In the genomic region with DNA sequence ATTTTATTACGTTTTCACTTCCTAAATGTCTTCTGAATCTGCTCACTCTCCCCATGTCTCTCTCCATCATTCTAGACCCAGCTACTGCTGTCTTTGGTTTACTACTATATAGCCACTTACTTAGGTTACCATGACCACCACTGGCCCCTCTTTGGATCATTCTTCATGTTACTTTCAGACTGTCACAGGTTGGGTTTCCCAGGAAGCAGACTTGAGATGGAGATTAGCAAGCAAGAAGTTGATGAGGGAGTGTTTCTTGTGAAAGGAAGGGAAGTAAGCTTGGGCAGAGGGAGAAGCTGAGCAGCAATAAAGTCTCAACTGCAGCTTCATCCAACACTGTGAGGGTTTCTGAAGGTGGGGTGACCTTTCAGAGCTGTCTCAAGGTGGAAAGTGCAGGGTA, we compare ENCODE assay signal across 2 cellular contexts.
TF ChIP-seq lines count a peak whose summit lies in the region.

No MANE protein-coding gene starts in this region.

TF ChIP-seq in H1, 55 proteins besides CTCF, POLR2A, EP300 and RAD21:
- TF ChIP-seq NRF1 (IDR thresholded peaks at IDR 0.05; ENCODE audit: low read depth, low read length) (no peak), CBX5 (IDR thresholded peaks at IDR 0.05; ENCODE audit: low read depth, low read length) (no peak), CEBPB (IDR thresholded peaks at IDR 0.05; ENCODE audit: low read depth, low read length) (no peak)

TF ChIP-seq in SK-N-SH, 30 proteins besides CTCF, POLR2A, EP300 and RAD21:
- TF ChIP-seq FOSL2 (IDR thresholded peaks at IDR 0.05; ENCODE audit: borderline replicate concordance, low read depth) (no peak), FOXM1 (IDR thresholded peaks at IDR 0.05; ENCODE audit: low read depth) (no peak), EZH2phosphoT487 (IDR thresholded peaks at IDR 0.05; ENCODE audit: borderline replicate concordance, low read depth) (no peak), POLR2AphosphoS5 (IDR thresholded peaks at IDR 0.05; ENCODE audit: low read depth, low read length) (no peak), TAF1 (IDR thresholded peaks at IDR 0.05; ENCODE audit: borderline replicate concordance, low read depth, low read length) (no peak), TEAD4 (IDR thresholded peaks at IDR 0.05; ENCODE audit: borderline replicate concordance, insufficient read depth) (no peak), RXRA (IDR thresholded peaks at IDR 0.05; ENCODE audit: borderline replicate concordance, low read depth) (no peak)
- TF ChIP-seq, protein P1, sequence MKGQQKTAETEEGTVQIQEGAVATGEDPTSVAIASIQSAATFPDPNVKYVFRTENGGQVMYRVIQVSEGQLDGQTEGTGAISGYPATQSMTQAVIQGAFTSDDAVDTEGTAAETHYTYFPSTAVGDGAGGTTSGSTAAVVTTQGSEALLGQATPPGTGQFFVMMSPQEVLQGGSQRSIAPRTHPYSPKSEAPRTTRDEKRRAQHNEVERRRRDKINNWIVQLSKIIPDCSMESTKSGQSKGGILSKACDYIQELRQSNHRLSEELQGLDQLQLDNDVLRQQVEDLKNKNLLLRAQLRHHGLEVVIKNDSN (IDR thresholded peaks at IDR 0.05; ENCODE audit: borderline replicate concordance, low read depth), result no peak
